Comparison of ENCODE assay signal across 8 cellular contexts in the genomic region with DNA sequence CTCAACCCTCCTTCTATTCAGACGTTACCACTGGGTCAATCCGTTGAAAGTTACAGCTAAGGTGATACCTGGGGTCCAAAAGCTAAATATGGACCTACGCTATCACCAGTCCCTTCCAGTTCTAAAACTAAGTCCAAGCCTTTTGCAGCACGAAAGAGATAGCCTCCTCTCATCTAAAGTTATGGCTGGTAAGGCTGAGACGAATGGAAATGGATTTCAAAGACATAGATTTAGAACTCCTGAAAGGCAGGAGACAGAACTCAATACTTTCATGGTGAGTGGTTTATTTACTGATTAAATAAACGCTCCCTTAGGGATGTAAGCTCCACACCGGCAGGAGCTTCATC. TPM values are rescaled to one million over a fixed set of nuclear protein-coding genes. Genes with fewer than 3 reads are reported as not detected.
DNase-seq lines count a peak whose midpoint lies in the region; ATAC-seq and TF ChIP-seq lines count a peak whose summit lies in the region.

No MANE protein-coding gene starts in this region.

- H3K9me3 ChIP-seq in ES-I3 (ENCODE audit: control insufficient read depth, insufficient read depth, low read length) = no peaks in the 10 kb centered on the region
- H3K9me3 ChIP-seq in esophagus muscularis mucosa = no peaks in the 10 kb centered on the region
- H3K9me3 ChIP-seq in prostate gland = no peaks in the 10 kb centered on the region

- POLR2A ChIA-PET in RWPE1 (lab: Yijun Ruan, JAX; ENCODE audit: low non-redundant PET) = no interaction called here

- TF ChIP-seq POLR2A in esophagus muscularis mucosa (IDR thresholded peaks at IDR 0.05; ENCODE audit: low read depth) (no peak), prostate gland (IDR thresholded peaks at IDR 0.05) (no peak)

- intact Hi-C loops in esophagus muscularis mucosa (cut with DNase I) (loop anchor here (10.0 kb wide), 1 partner anchor 377 kb away; a partner anchor contains a TSS), prostate gland (cut with DNase I) (loop anchor here (10.0 kb wide), 2 partner anchors 787 to 953 kb away; a partner anchor contains a TSS)

- no peak for TF ChIP-seq EP300 in esophagus muscularis mucosa (IDR thresholded peaks at IDR 0.05)

- CTCF ChIA-PET in RWPE1 (lab: Yijun Ruan, JAX) = no interaction called here

- H3K4me1 ChIP-seq in ES-I3 (ENCODE audit: insufficient read depth, low read length) (peaks cover 21% of the 10 kb centered on the region), esophagus muscularis mucosa (peaks cover 34 to 78% (median 70%) of the 10 kb centered on the region in 4 donors), prostate gland (replicated peaks) (peaks cover 2% of the 10 kb centered on the region)

- ATAC-seq in HG02798 (IDR thresholded peaks at IDR 0.05; ENCODE audit: poor library complexity, unreplicated experiment) (no peak), HG03135 (IDR thresholded peaks at IDR 0.05; ENCODE audit: unreplicated experiment) (no peak)

- WGBS in esophagus muscularis mucosa = under 1% methylated on average over 7 of the region's 7 CpGs
- 2% methylated on average over 7 of the region's 7 CpGs for WGBS in prostate gland

- no peaks in the 10 kb centered on the region for H3K27me3 ChIP-seq in esophagus muscularis mucosa
- H3K27me3 ChIP-seq in prostate gland (replicated peaks; ENCODE audit: insufficient read depth) = no peaks in the 10 kb centered on the region

- H3K9ac ChIP-seq in ES-I3 (ENCODE audit: low read depth, low read length) = peak overlapping the region; percentile 93

- peak overlapping the region; percentile 77 to 99 (median 94) for H3K4me3 ChIP-seq in esophagus muscularis mucosa
- peak overlapping the region; percentile 90 to 99 for H3K4me3 ChIP-seq in prostate gland

- H3K36me3 ChIP-seq in ES-I3 (ENCODE audit: insufficient read depth, low read length) (no peaks in the 10 kb centered on the region), esophagus muscularis mucosa (no peaks in the 10 kb centered on the region), prostate gland (no peaks in the 10 kb centered on the region)

- H3K27ac ChIP-seq in RWPE1 (peak overlapping the region; percentile 96), esophagus muscularis mucosa (replicated peaks in 1 of 4) (peak overlapping the region; percentile 98 to 99 (median 98)), prostate gland (peak overlapping the region; percentile 92 to 98)

- no peak for TF ChIP-seq CTCF in RWPE1 (conservative IDR thresholded peaks at IDR 0.05; ENCODE audit: low read depth)
- TF ChIP-seq CTCF in esophagus muscularis mucosa (IDR thresholded peaks at IDR 0.05) = no peak
- TF ChIP-seq CTCF in prostate gland (IDR thresholded peaks at IDR 0.05) = no peak

- no peak for DNase-seq in RWPE1 (ENCODE audit: low spot score)
- no peak for DNase-seq in esophagus muscularis mucosa (ENCODE audit: extremely low spot score)
- no peak for DNase-seq in prostate gland (ENCODE audit: low spot score)
- DNase-seq in stimulated activated CD4-positive, alpha-beta T cell treated with anti-CD3 and anti-CD28 coated beads, Interleukin-4, amount 100 ng/mL, for 24 hours = no peak
- no peak for DNase-seq in cerebellar cortex (ENCODE audit: low spot score)

RNA-seq across cellular contexts. Expression of a gene that starts 0.8 kb away (rescaled TPM):
- total RNA-seq in esophagus muscularis mucosa (10 to 100 TPM; 51.6 to 64.9 (median 57.4) TPM), prostate gland (10 to 100 TPM; 18.0 to 49.8 TPM)
